In genomic region chr15:70047386-70048195, GRCh38 we compare ENCODE assay signal across 15 cellular contexts. TPM values are rescaled to one million over a fixed set of nuclear protein-coding genes. Genes with fewer than 3 reads are reported as not detected.
DNase-seq lines count a peak whose midpoint lies in the region; ATAC-seq and TF ChIP-seq lines count a peak whose summit lies in the region.
"Had no signal": no experiment of that assay in that cellular context is flagged by ENCODE, and none has a peak within 500 bp of the region (broad histone marks: within the 10 kb centered on the region; RNA-seq: fewer than 3 reads in every experiment).

No MANE protein-coding gene starts in this region.

- no TSS peak for BruUV-seq in IMR-90 (replicated peaks; lab: Mats Ljungman, UMichigan)

- H3K9me1 ChIP-seq in IMR-90 (ENCODE audit: insufficient read depth, low read length), result peaks cover 3% of the 10 kb centered on the region; the same call in 1 of the 2 replicates

- H3K23ac ChIP-seq in IMR-90 (ENCODE audit: low read depth, low read length), result no peak overlapping the region

- H3K27ac ChIP-seq in IMR-90 (ENCODE audit: insufficient read depth, low read length), result no peak overlapping the region
- no peak overlapping the region for H3K27ac ChIP-seq in ovary
- no peak overlapping the region for H3K27ac ChIP-seq in testis
- peak overlapping the region in 2 of 4 donors; percentile 81 for H3K27ac ChIP-seq in tibial nerve
- H3K27ac ChIP-seq: ascending aorta had no signal

- no peaks in the 10 kb centered on the region for H3K79me1 ChIP-seq in IMR-90 (ENCODE audit: low read depth in 1 of 2, low read length in 2 of 2)

- 0 out of 2 replicates have a peak, but pooled peaks cover 5% of the 10 kb centered on the region for H4K20me1 ChIP-seq in IMR-90 (ENCODE audit: insufficient read depth, low read length)

- TF ChIP-seq EP300 in ovary (IDR thresholded peaks at IDR 0.05), result no peak
- peak in 1 of 2 donors; percentile 41 for TF ChIP-seq EP300 in tibial nerve (IDR thresholded peaks at IDR 0.05)

- ATAC-seq in IMR-90 (ENCODE audit: low read depth), result peak; percentile 59; the same call in 1 of the 2 replicates

- no peak overlapping the region for H2BK20ac ChIP-seq in IMR-90 (ENCODE audit: low read depth, low read length)

- H3K4ac ChIP-seq in IMR-90 (ENCODE audit: low read depth, low read length), result no peak overlapping the region

- H3K9me3 ChIP-seq in BE2C (no peaks in the 10 kb centered on the region), IMR-90 (ENCODE audit: control insufficient read depth, insufficient read depth, low read length) (no peaks in the 10 kb centered on the region), ovary (no peaks in the 10 kb centered on the region), testis (no peaks in the 10 kb centered on the region), tibial nerve (no peaks in the 10 kb centered on the region)
- H3K9me3 ChIP-seq: ascending aorta had no signal

- dilution Hi-C loops in IMR-90 (cut with HindIII; ENCODE audit: low sequenced_read_pairs, unreplicated experiment), result no loop called here

- CTCF ChIA-PET in IMR-90 (lab: Yijun Ruan, JAX), result interaction anchor here (0.6 kb wide), 1 partner anchor 799 kb away, joined by 3 read pairs; no protein-coding TSS in a partner anchor

- H3K4me3 ChIP-seq in BE2C (ENCODE audit: low read depth, low read length), result no peak overlapping the region
- H3K4me3 ChIP-seq in IMR-90 (ENCODE audit: insufficient read depth, low read depth, low read length), result no peak overlapping the region
- H3K4me3 ChIP-seq in fibroblast of villous mesenchyme (ENCODE audit: low read depth, low read length), result no peak overlapping the region
- no peak overlapping the region for H3K4me3 ChIP-seq in ovary
- no peak overlapping the region for H3K4me3 ChIP-seq in testis
- no peak overlapping the region for H3K4me3 ChIP-seq in tibial nerve
- H3K4me3 ChIP-seq: ascending aorta had no signal

- in situ Hi-C loops in IMR-90 (cut with MboI; ENCODE audit: low sequenced_read_pairs) (no loop called here), KBM-7 (cut with MboI; ENCODE audit: low pct_unique_long_range_greater_than_20kb, low sequenced_read_pairs) (no loop called here)

- H3K36me3 ChIP-seq in BE2C, result peaks cover 24% of the 10 kb centered on the region
- H3K36me3 ChIP-seq in IMR-90 (ENCODE audit: control insufficient read depth, insufficient read depth, low read length), result peaks cover 32% of the 10 kb centered on the region
- no peaks in the 10 kb centered on the region for H3K36me3 ChIP-seq in ovary
- H3K36me3 ChIP-seq in testis (ENCODE audit: low read depth, missing control alignments), result no peaks in the 10 kb centered on the region
- H3K36me3 ChIP-seq in tibial nerve, result peaks cover 0 to 55% (median 23%) of the 10 kb centered on the region in 3 donors

- no peak overlapping the region for H4K91ac ChIP-seq in IMR-90 (ENCODE audit: insufficient read depth, low read depth, low read length)

- H3K56ac ChIP-seq in IMR-90 (ENCODE audit: extremely low read depth, insufficient read depth, low read length), result no peak overlapping the region

- H4K5ac ChIP-seq in IMR-90 (ENCODE audit: low read depth, low read length), result no peak overlapping the region

- TF ChIP-seq POLR2A in IMR-90 (IDR thresholded peaks at IDR 0.05; ENCODE audit: low read depth, low read length), result no peak
- no peak for TF ChIP-seq POLR2A in ovary (IDR thresholded peaks at IDR 0.05)
- no peak for TF ChIP-seq POLR2A in testis (IDR thresholded peaks at IDR 0.05)
- TF ChIP-seq POLR2A in tibial nerve (IDR thresholded peaks at IDR 0.05), result no peak

- no peak overlapping the region for H2BK5ac ChIP-seq in IMR-90 (ENCODE audit: low read depth, low read length, poor library complexity, severe bottlenecking)

- no peak overlapping the region for H4K8ac ChIP-seq in IMR-90 (ENCODE audit: low read depth in 2 of 2, low read length in 2 of 2)

- no peak overlapping the region for H2BK120ac ChIP-seq in IMR-90 (ENCODE audit: low read depth, low read length)

- no peak for TF ChIP-seq CTCF in BE2C (IDR thresholded peaks at IDR 0.05; ENCODE audit: low read depth, low read length)
- no peak for TF ChIP-seq CTCF in IMR-90 (conservative IDR thresholded peaks at IDR 0.05; ENCODE audit: low read depth, low read length)
- no peak for TF ChIP-seq CTCF in fibroblast of villous mesenchyme (IDR thresholded peaks at IDR 0.05; ENCODE audit: insufficient read depth, low read depth, low read length)
- no peak for TF ChIP-seq CTCF in ovary (IDR thresholded peaks at IDR 0.05)
- TF ChIP-seq CTCF in testis (IDR thresholded peaks at IDR 0.05), result no peak
- no peak for TF ChIP-seq CTCF in tibial nerve (IDR thresholded peaks at IDR 0.05)

- H3K18ac ChIP-seq in IMR-90 (ENCODE audit: low read depth, low read length), result no peak overlapping the region

- WGBS in IMR-90 (ENCODE audit: extremely low coverage in 2 of 2, insufficient read length in 1 of 2), 2 experiments, result 74% methylated on average over 7 of the region's 17 CpGs; no CpG with 5 or more reads in 1 of the 2 experiments
- WGBS in ovary, 3 donors, result 66 to 77% (median 74%) methylated on average over 17 of the region's 17 CpGs
- 76 to 80% methylated on average over 17 of the region's 17 CpGs for WGBS in testis, 2 donors
- whole genome bisulfite sequencing in tibial nerve, 2 donors, result 50 to 62% methylated on average over 17 of the region's 17 CpGs

- no peak overlapping the region for H2AFZ ChIP-seq in IMR-90 (replicated peaks; ENCODE audit: low read length, poor library complexity)

- H2AK5ac ChIP-seq in IMR-90 (ENCODE audit: low read depth, low read length), result no peak overlapping the region

- H2BK15ac ChIP-seq in IMR-90 (ENCODE audit: low read depth, low read length), result no peak overlapping the region

- H3K9ac ChIP-seq in IMR-90 (ENCODE audit: low read depth, low read length), result no peak overlapping the region

- H3K4me2 ChIP-seq in IMR-90 (ENCODE audit: low read depth, low read length), result no peak overlapping the region

- POLR2A ChIA-PET in IMR-90 (lab: Charles Lee; ENCODE audit: unreplicated experiment), result interaction anchor here (1.0 kb wide), 1 partner anchor 42 kb away, joined by 10 read pairs; no protein-coding TSS in a partner anchor

- H3K27me3 ChIP-seq in BE2C, result no peaks in the 10 kb centered on the region
- H3K27me3 ChIP-seq in IMR-90 (ENCODE audit: control insufficient read depth, insufficient read depth, low read length), result no peaks in the 10 kb centered on the region
- H3K27me3 ChIP-seq in ovary, result no peaks in the 10 kb centered on the region
- H3K27me3 ChIP-seq in testis, result no peaks in the 10 kb centered on the region
- H3K27me3 ChIP-seq in tibial nerve, result no peaks in the 10 kb centered on the region
- H3K27me3 ChIP-seq: ascending aorta had no signal

- no peak overlapping the region for H3K14ac ChIP-seq in IMR-90 (replicated peaks; ENCODE audit: low read depth, low read length)

- no peak overlapping the region for H2AK9ac ChIP-seq in IMR-90 (replicated peaks; ENCODE audit: low read depth, low read length, poor library complexity)

- intact Hi-C loops in IMR-90 (cut with micrococcal nuclease) (no loop called here), ovary (cut with DNase I) (no loop called here), testis (cut with DNase I; ENCODE audit: low total_unique reads) (no loop called here)

- H3K4me1 ChIP-seq in BE2C, result no peaks in the 10 kb centered on the region
- H3K4me1 ChIP-seq in IMR-90 (ENCODE audit: control insufficient read depth, insufficient read depth, low read length), result peaks cover 2% of the 10 kb centered on the region; the same call in 1 of the 2 replicates
- H3K4me1 ChIP-seq in ovary (ENCODE audit: insufficient read depth), result no peaks in the 10 kb centered on the region
- H3K4me1 ChIP-seq in testis, result peaks cover 19% of the 10 kb centered on the region
- peaks cover 0 to 41% (median 11%) of the 10 kb centered on the region in 4 donors for H3K4me1 ChIP-seq in tibial nerve
- H3K4me1 ChIP-seq: ascending aorta had no signal

- DNase-seq in BE2C (peak; percentile 6), IMR-90 (peak; percentile 18), fibroblast of villous mesenchyme (ENCODE audit: low read depth) (peak; percentile 37), ovary (peak in 3 of 5 donors; percentile 29 to 48 (median 35)), KBM-7 (no peak), HuH-7 (ENCODE audit: low spot score) (no peak), testis (no peak), tibial nerve (ENCODE audit: low spot score in 2 of 2) (no peak)
- DNase-seq: CD4-positive, CD25-positive, alpha-beta regulatory T cell; DND-41; KG1; NCI-H1092; NCI-H748 treated with DMSO at 0.1 percent for 48 hours; SW 1271 had no signal

- TF ChIP-seq RAD21 in IMR-90 (IDR thresholded peaks at IDR 0.05; ENCODE audit: low read length), result no peak

TF ChIP-seq in IMR-90, 13 proteins besides CTCF, POLR2A, EP300 and RAD21:
- no peak for TF ChIP-seq RFX5 (IDR thresholded peaks at IDR 0.05; ENCODE audit: low read depth, low read length)
- peak; percentile 73 for TF ChIP-seq CEBPB (IDR thresholded peaks at IDR 0.05; ENCODE audit: low read depth, low read length)

RNA-seq across cellular contexts. Expression of gene TLE3, which starts 50.1 kb away (rescaled TPM):
- polyA plus RNA-seq in BE2C (2012; ENCODE audit: insufficient read depth, insufficient read length, low read depth), result 57.2 TPM
- 5.6 and 6.5 TPM in 2 replicates for total RNA-seq in IMR-90 (2012; rRNA removed)
- polyA plus RNA-seq in IMR-90 (2012; rRNA removed), result 15.2 and 16.3 TPM in 2 replicates
- polyA plus RNA-seq in IMR-90 (2012; cell fraction: cytosol; rRNA removed), result 15.9 and 20.8 TPM in 2 replicates
- polyA plus RNA-seq in IMR-90 (2012; cell fraction: nucleus; rRNA removed; ENCODE audit: low replicate concordance), result 43.1 and 63.1 TPM in 2 replicates
- 13.0 and 27.7 TPM in 2 replicates for total RNA-seq in fibroblast of villous mesenchyme
- total RNA-seq in ovary, result 10 to 100 TPM; 53.9 to 70.8 (median 62.4) TPM
- polyA plus RNA-seq in ovary, result 10 to 100 TPM; 17.5 to 24.4 TPM
- 100 to 1,000 TPM in 1 of 2 donors, 10 to 100 TPM in 1; 99.5 to 139 TPM for total RNA-seq in testis
- 60.5 TPM for polyA plus RNA-seq in testis (ENCODE audit: insufficient read depth, low read depth, low replicate concordance)
- 10 to 100 TPM; 62.4 to 91.6 (median 76.9) TPM for total RNA-seq in tibial nerve

Comparison
In these comparisons a context has a peak if more than half of its experiments do, and no peak if none do; other contexts are left out.
1. DNase-seq: peak in BE2C (single experiment), IMR-90 (single experiment), fibroblast of villous mesenchyme (single experiment) and ovary (3 of 5); none in KBM-7 (single experiment), HuH-7 (single experiment), testis (single experiment) and tibial nerve (0 of 2).